15 cellular contexts compared by ENCODE assay signal in the genomic region with DNA sequence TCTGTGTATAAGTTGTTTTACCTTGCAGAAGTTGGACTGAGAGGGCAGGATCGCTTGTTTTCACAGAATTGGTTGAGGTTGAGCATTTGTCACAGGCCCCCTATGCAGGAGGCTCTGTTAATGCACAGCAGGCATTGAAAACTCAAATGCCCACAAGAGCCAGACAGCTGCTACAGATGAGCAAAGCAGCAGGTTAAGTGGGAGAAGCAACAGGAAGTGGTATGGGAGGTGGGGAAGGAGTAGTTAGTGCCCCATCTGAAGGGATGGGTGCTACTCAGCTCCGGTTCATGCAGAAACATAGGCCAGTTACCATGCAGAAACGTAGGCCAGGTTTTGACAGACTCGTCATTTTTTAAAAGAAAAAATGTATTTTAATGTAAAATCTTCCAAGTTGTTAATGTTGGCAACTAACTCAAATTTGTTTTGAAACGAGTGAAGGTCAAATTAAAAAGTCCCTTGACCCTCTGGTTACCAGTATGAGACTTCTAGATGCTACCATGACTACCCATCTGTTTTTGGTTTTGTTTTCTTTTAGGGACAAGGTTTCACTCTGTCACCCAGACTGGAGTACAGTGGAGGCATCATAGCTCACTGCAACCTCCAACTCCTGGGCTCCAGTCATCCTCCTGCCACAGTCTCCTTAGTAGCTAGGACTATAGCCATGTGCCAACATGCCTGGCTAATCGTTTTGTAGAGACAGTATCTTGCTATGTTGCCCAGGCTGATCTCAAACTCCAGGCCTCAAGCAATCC.
DNase-seq lines count a peak whose midpoint lies in the region; ATAC-seq and TF ChIP-seq lines count a peak whose summit lies in the region.
"Had no signal": no experiment of that assay in that cellular context is flagged by ENCODE, and none has a peak within 500 bp of the region (broad histone marks: within the 10 kb centered on the region; RNA-seq: fewer than 3 reads in every experiment).

No MANE protein-coding gene starts in this region.

- H3K36me3 Mint-ChIP-seq in CD8-positive, alpha-beta T cell = no peaks in the 10 kb centered on the region
- H3K36me3 Mint-ChIP-seq in central memory CD8-positive, alpha-beta T cell (ENCODE audit: insufficient read depth) = no peaks in the 10 kb centered on the region
- H3K36me3 Mint-ChIP-seq: natural killer cell treated with Interleukin-12 subunit alpha and Interleukin-12 subunit beta and Interleukin-15 and Interleukin-18, amount 100 ng/mL, for 72 hours had no signal

- H3K4me3 ChIP-seq in CD8-positive, alpha-beta T cell (ENCODE audit: low read depth, low read length) = no peak overlapping the region
- H3K4me3 ChIP-seq: BLaER1 had no signal

- peaks cover 36% of the 10 kb centered on the region for H3K4me1 Mint-ChIP-seq in CD8-positive, alpha-beta T cell (ENCODE audit: low read depth)
- peaks cover 11% of the 10 kb centered on the region for H3K4me1 Mint-ChIP-seq in central memory CD8-positive, alpha-beta T cell

- peak overlapping the region; percentile 42 for H3K27ac Mint-ChIP-seq in CD8-positive, alpha-beta T cell
- peak overlapping the region; percentile 4 for H3K27ac Mint-ChIP-seq in central memory CD8-positive, alpha-beta T cell (ENCODE audit: low read depth)
- H3K27ac Mint-ChIP-seq: natural killer cell treated with Interleukin-12 subunit alpha and Interleukin-12 subunit beta and Interleukin-15 and Interleukin-18, amount 100 ng/mL, for 72 hours had no signal

- no peaks in the 10 kb centered on the region for H3K9me3 Mint-ChIP-seq in CD8-positive, alpha-beta T cell
- no peaks in the 10 kb centered on the region for H3K9me3 Mint-ChIP-seq in central memory CD8-positive, alpha-beta T cell
- H3K9me3 Mint-ChIP-seq: natural killer cell treated with Interleukin-12 subunit alpha and Interleukin-12 subunit beta and Interleukin-15 and Interleukin-18, amount 100 ng/mL, for 72 hours had no signal

- CTCF ChIA-PET in CD8-positive, alpha-beta T cell (lab: Charles Lee) = interaction anchor here (1.2 kb wide), 1 partner anchor 8 kb away, joined by 3 read pairs; no protein-coding TSS in a partner anchor

- no peak overlapping the region for H3K27ac ChIP-seq in CD8-positive, alpha-beta T cell (ENCODE audit: low read depth, low read length)
- H3K27ac ChIP-seq: BLaER1, VCaP had no signal

- H3K9me3 ChIP-seq in CD8-positive, alpha-beta T cell (ENCODE audit: low read length) = no peaks in the 10 kb centered on the region
- H3K9me3 ChIP-seq: BLaER1 had no signal

- H3K36me3 ChIP-seq in CD8-positive, alpha-beta T cell (ENCODE audit: insufficient read depth, low read length) = no peaks in the 10 kb centered on the region
- H3K36me3 ChIP-seq: BLaER1 had no signal

- no peaks in the 10 kb centered on the region for H3K27me3 Mint-ChIP-seq in CD8-positive, alpha-beta T cell (ENCODE audit: low read depth)
- H3K27me3 Mint-ChIP-seq in central memory CD8-positive, alpha-beta T cell = peaks cover 10% of the 10 kb centered on the region

- DNase-seq in CD8-positive, alpha-beta T cell = peak in 3 of 7 experiments; percentile 7 to 57 (median 29)
- DNase-seq in central memory CD8-positive, alpha-beta T cell (ENCODE audit: low spot score in 2 of 2) = no peak
- DNase-seq in SHP77 (lab: John Stamatoyannopoulos, UW) (no peak), NCI-H774 (lab: John Stamatoyannopoulos, UW) (no peak), posterior vena cava (ENCODE audit: low spot score) (no peak)
- DNase-seq: dermis blood vessel endothelial cell; EL; NCI-H2081; right cardiac atrium; stimulated activated CD4-positive, alpha-beta T cell treated with anti-CD3 and anti-CD28 coated beads, Interleukin-2, amount 100 ng/mL, for 24 hours had no signal

- peaks cover 28% of the 10 kb centered on the region for H3K4me1 ChIP-seq in CD8-positive, alpha-beta T cell (ENCODE audit: insufficient read depth, low read length)

- peak overlapping the region; percentile 16 for H3K4me3 Mint-ChIP-seq in CD8-positive, alpha-beta T cell
- H3K4me3 Mint-ChIP-seq in central memory CD8-positive, alpha-beta T cell = no peak overlapping the region
- H3K4me3 Mint-ChIP-seq: natural killer cell treated with Interleukin-12 subunit alpha and Interleukin-12 subunit beta and Interleukin-15 and Interleukin-18, amount 100 ng/mL, for 72 hours had no signal

- TF ChIP-seq CTCF in CD8-positive, alpha-beta T cell (IDR thresholded peaks at IDR 0.05) = no peak

- intact Hi-C loops in CD8-positive, alpha-beta T cell (cut with DNase I, micrococcal nuclease) = no loop called here
- intact Hi-C loops in posterior vena cava (cut with DNase I) = no loop called here

- ATAC-seq in CD8-positive, alpha-beta T cell = peak; percentile 75
- ATAC-seq in GM18498 (IDR thresholded peaks at IDR 0.05; ENCODE audit: unreplicated experiment) (peak; percentile 69), HG03520 (IDR thresholded peaks at IDR 0.05; ENCODE audit: unreplicated experiment) (peak; percentile 79)
- peak; percentile 62 for ATAC-seq in central memory CD8-positive, alpha-beta T cell (replicated peaks; ENCODE audit: extremely low read depth, poor library complexity, severe bottlenecking)
- ATAC-seq: right cardiac atrium had no signal

- H3K27me3 ChIP-seq in CD8-positive, alpha-beta T cell (ENCODE audit: insufficient read depth, low read length) = no peaks in the 10 kb centered on the region
- H3K27me3 ChIP-seq: BLaER1 had no signal

- POLR2A ChIA-PET in CD8-positive, alpha-beta T cell (lab: Charles Lee) = no interaction called here
